Comparison of ENCODE assay signal across 1 cellular context in genomic region chr13:100442095-100442832, GRCh38.
TF ChIP-seq lines count a peak whose summit lies in the region.

No MANE protein-coding gene starts in this region.

TF ChIP-seq in H1, 55 proteins besides CTCF, POLR2A, EP300 and RAD21:
- TF ChIP-seq GTF2F1 (IDR thresholded peaks at IDR 0.05; ENCODE audit: borderline replicate concordance, low read depth, low read length) (no peak), PHF8 (conservative IDR thresholded peaks at IDR 0.05; ENCODE audit: low read depth, low read length) (no peak), RBBP5 (IDR thresholded peaks at IDR 0.05; ENCODE audit: borderline replicate concordance, low read depth, low read length) (no peak), BACH1 (IDR thresholded peaks at IDR 0.05; ENCODE audit: low read length) (no peak), KDM5A (IDR thresholded peaks at IDR 0.05; ENCODE audit: low read length) (no peak), RFX5 (IDR thresholded peaks at IDR 0.05; ENCODE audit: borderline replicate concordance, low read depth, low read length) (no peak), CHD2 (IDR thresholded peaks at IDR 0.05; ENCODE audit: low read length) (no peak), SP4 (IDR thresholded peaks at IDR 0.05; ENCODE audit: low read length) (no peak), TBP (IDR thresholded peaks at IDR 0.05; ENCODE audit: low read depth, low read length) (no peak), NANOG (IDR thresholded peaks at IDR 0.05; ENCODE audit: insufficient read depth, low read depth, low read length, poor library complexity, severe bottlenecking) (no peak), CBX5 (IDR thresholded peaks at IDR 0.05; ENCODE audit: low read depth, low read length) (no peak), SP2 (IDR thresholded peaks at IDR 0.05; ENCODE audit: low read length) (no peak)
- TF ChIP-seq, protein P1, sequence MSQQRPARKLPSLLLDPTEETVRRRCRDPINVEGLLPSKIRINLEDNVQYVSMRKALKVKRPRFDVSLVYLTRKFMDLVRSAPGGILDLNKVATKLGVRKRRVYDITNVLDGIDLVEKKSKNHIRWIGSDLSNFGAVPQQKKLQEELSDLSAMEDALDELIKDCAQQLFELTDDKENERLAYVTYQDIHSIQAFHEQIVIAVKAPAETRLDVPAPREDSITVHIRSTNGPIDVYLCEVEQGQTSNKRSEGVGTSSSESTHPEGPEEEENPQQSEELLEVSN (IDR thresholded peaks at IDR 0.05), result no peak
